ENCODE assay signal across 9 cellular contexts in the genomic region with DNA sequence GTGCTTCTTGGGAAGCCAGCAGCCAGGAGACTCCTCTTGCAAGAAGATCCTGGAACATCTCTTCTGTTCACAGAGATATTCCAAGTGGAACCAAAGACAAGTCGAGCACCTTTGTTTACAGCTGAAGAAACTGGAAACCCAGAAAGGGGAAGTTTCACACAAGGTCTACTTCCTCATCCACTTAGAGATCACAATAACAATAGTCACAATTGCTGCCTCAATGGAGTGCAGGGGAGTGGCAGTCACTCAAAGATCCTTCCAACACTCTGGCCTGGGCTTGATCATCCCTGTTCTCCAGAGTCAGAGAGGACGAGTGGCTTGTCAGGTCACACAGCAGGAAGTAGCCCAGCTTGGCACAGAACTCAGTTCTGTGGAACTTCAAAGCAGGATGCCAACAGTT. TPM values are rescaled to one million over a fixed set of nuclear protein-coding genes. Genes with fewer than 3 reads are reported as not detected.
DNase-seq lines count a peak whose midpoint lies in the region; ATAC-seq and TF ChIP-seq lines count a peak whose summit lies in the region.
"Had no signal": no experiment of that assay in that cellular context is flagged by ENCODE, and none has a peak within 500 bp of the region (broad histone marks: within the 10 kb centered on the region; RNA-seq: fewer than 3 reads in every experiment).

No MANE protein-coding gene starts in this region.

- no peak for TF ChIP-seq CTCF in suprapubic skin (IDR thresholded peaks at IDR 0.05)
- no peak for TF ChIP-seq CTCF in chondrocyte (IDR thresholded peaks at IDR 0.05)

- H3K4me1 Mint-ChIP-seq in chondrocyte (ENCODE audit: low read depth): peaks cover 17% of the 10 kb centered on the region
- peaks cover 8 to 10% of the 10 kb centered on the region in 2 donors for H3K4me1 Mint-ChIP-seq in natural killer cell treated with Interleukin-12 subunit alpha and Interleukin-12 subunit beta and Interleukin-15 and Interleukin-18, amount 100 ng/mL, for 72 hours (ENCODE audit: low read depth in 2 of 2)

- H3K36me3 ChIP-seq in esophagus (ENCODE audit: control insufficient read depth in 2 of 2, insufficient read depth in 2 of 2, low read length in 1 of 2) (no peaks in the 10 kb centered on the region), suprapubic skin (no peaks in the 10 kb centered on the region)

- H3K9me3 Mint-ChIP-seq in chondrocyte (ENCODE audit: low read depth): no peaks in the 10 kb centered on the region
- no peaks in the 10 kb centered on the region for H3K9me3 Mint-ChIP-seq in natural killer cell treated with Interleukin-12 subunit alpha and Interleukin-12 subunit beta and Interleukin-15 and Interleukin-18, amount 100 ng/mL, for 72 hours

- H3K27ac ChIP-seq in esophagus (ENCODE audit: low read depth in 2 of 2, low read length in 1 of 2): peak overlapping the region; percentile 14 to 27
- no peak overlapping the region for H3K27ac ChIP-seq in suprapubic skin

- WGBS in esophagus, 2 donors: 12 to 23% methylated on average over 2 of the region's 2 CpGs
- WGBS in suprapubic skin: 28% methylated on average over 2 of the region's 2 CpGs

- no peak overlapping the region for H3K4me3 Mint-ChIP-seq in chondrocyte (ENCODE audit: unreplicated experiment)
- no peak overlapping the region for H3K4me3 Mint-ChIP-seq in natural killer cell treated with Interleukin-12 subunit alpha and Interleukin-12 subunit beta and Interleukin-15 and Interleukin-18, amount 100 ng/mL, for 72 hours

- H3K4me3 ChIP-seq in esophagus (ENCODE audit: low read depth in 1 of 2, low read length in 2 of 2) (no peak overlapping the region), suprapubic skin (no peak overlapping the region)
- H3K4me3 ChIP-seq: lung had no signal

- DNase-seq in Kasumi-1 (lab: John Stamatoyannopoulos, UW) (peak; percentile 65 to 69), suprapubic skin (ENCODE audit: low spot score in 2 of 2) (no peak), chondrocyte (ENCODE audit: low spot score) (no peak)
- no peak for DNase-seq in natural killer cell treated with Interleukin-12 subunit alpha and Interleukin-12 subunit beta and Interleukin-15 and Interleukin-18, amount 100 ng/mL, for 72 hours (ENCODE audit: low spot score)
- DNase-seq in stimulated activated CD4-positive, alpha-beta T cell treated with anti-CD3 and anti-CD28 coated beads, Interleukin-2, amount 100 ng/mL, for 24 hours: no peak

- no peak for TF ChIP-seq POLR2A in suprapubic skin (IDR thresholded peaks at IDR 0.05)

- H3K27me3 ChIP-seq in esophagus (ENCODE audit: control insufficient read depth in 1 of 2, insufficient read depth in 2 of 2, low read length in 2 of 2) (no peaks in the 10 kb centered on the region), suprapubic skin (no peaks in the 10 kb centered on the region)

- ATAC-seq in GM18498 (IDR thresholded peaks at IDR 0.05; ENCODE audit: unreplicated experiment) (peak; percentile 88), GM21717 (IDR thresholded peaks at IDR 0.05; ENCODE audit: unreplicated experiment) (peak; percentile 84)
- ATAC-seq in natural killer cell treated with Interleukin-12 subunit alpha and Interleukin-12 subunit beta and Interleukin-15 and Interleukin-18, amount 100 ng/mL, for 72 hours: no peak

- H3K9me3 ChIP-seq in esophagus (ENCODE audit: control insufficient read depth in 2 of 2, insufficient read depth in 1 of 2, low read depth in 1 of 2, low read length in 1 of 2): no peaks in the 10 kb centered on the region
- H3K9me3 ChIP-seq in suprapubic skin: no peaks in the 10 kb centered on the region

- no peak overlapping the region for H3K27ac Mint-ChIP-seq in chondrocyte (ENCODE audit: unreplicated experiment)
- no peak overlapping the region for H3K27ac Mint-ChIP-seq in natural killer cell treated with Interleukin-12 subunit alpha and Interleukin-12 subunit beta and Interleukin-15 and Interleukin-18, amount 100 ng/mL, for 72 hours

- H3K4me1 ChIP-seq in esophagus (ENCODE audit: control insufficient read depth in 2 of 2, insufficient read depth in 2 of 2, low read length in 1 of 2) (no peaks in the 10 kb centered on the region), suprapubic skin (no peaks in the 10 kb centered on the region)

- no peaks in the 10 kb centered on the region for H3K27me3 Mint-ChIP-seq in chondrocyte (ENCODE audit: low read depth)
- H3K27me3 Mint-ChIP-seq in natural killer cell treated with Interleukin-12 subunit alpha and Interleukin-12 subunit beta and Interleukin-15 and Interleukin-18, amount 100 ng/mL, for 72 hours: peaks cover 3% of the 10 kb centered on the region in 2 donors

- TF ChIP-seq EP300 in suprapubic skin (IDR thresholded peaks at IDR 0.05): no peak

- H3K36me3 Mint-ChIP-seq in chondrocyte (ENCODE audit: low read depth): no peaks in the 10 kb centered on the region
- H3K36me3 Mint-ChIP-seq in natural killer cell treated with Interleukin-12 subunit alpha and Interleukin-12 subunit beta and Interleukin-15 and Interleukin-18, amount 100 ng/mL, for 72 hours: no peaks in the 10 kb centered on the region

RNA-seq across cellular contexts. Expression of a gene that starts 46.9 kb away (rescaled TPM):
- polyA plus RNA-seq in esophagus: 10 to 100 TPM in 1 of 2 donors, 1 to 10 TPM in 1; 8.7 to 12.3 TPM
- total RNA-seq in suprapubic skin: 10 to 100 TPM; 26.2 to 44.3 (median 31.6) TPM
- 33.8 to 52.0 TPM (median 34.5 TPM) in 3 replicates for total RNA-seq in chondrocyte
- 10 to 100 TPM; 21.0 to 25.7 TPM for total RNA-seq in natural killer cell treated with Interleukin-12 subunit alpha and Interleukin-12 subunit beta and Interleukin-15 and Interleukin-18, amount 100 ng/mL, for 72 hours

Comparison
In these comparisons a context has a peak if more than half of its experiments do, and no peak if none do; other contexts are left out.
1. ATAC-seq: peak in GM18498 (single experiment) and GM21717 (single experiment); none in natural killer cell treated with Interleukin-12 subunit alpha and Interleukin-12 subunit beta and Interleukin-15 and Interleukin-18, amount 100 ng/mL, for 72 hours (0 of 2).
2. DNase-seq: peak in Kasumi-1 (2 of 2); none in suprapubic skin (0 of 2), chondrocyte (single experiment), natural killer cell treated with Interleukin-12 subunit alpha and Interleukin-12 subunit beta and Interleukin-15 and Interleukin-18, amount 100 ng/mL, for 72 hours (single experiment) and stimulated activated CD4-positive, alpha-beta T cell treated with anti-CD3 and anti-CD28 coated beads, Interleukin-2, amount 100 ng/mL, for 24 hours (0 of 2).